In genomic region chr17:31489295-31490018, GRCh38 we compare ENCODE assay signal across 8 cellular contexts.
DNase-seq lines count a peak whose midpoint lies in the region; ATAC-seq and TF ChIP-seq lines count a peak whose summit lies in the region.
"Had no signal": no experiment of that assay in that cellular context is flagged by ENCODE, and none has a peak within 500 bp of the region (broad histone marks: within the 10 kb centered on the region; RNA-seq: fewer than 3 reads in every experiment).

No MANE protein-coding gene starts in this region.

- ATAC-seq in activated CD8-positive, alpha-beta T cell treated with anti-CD3 and anti-CD28 coated beads, Interleukin-2, amount 10 ng/mL, durations not matched to agents 7 days and 5 days, result no peak

- H3K27me3 ChIP-seq in spleen (replicated peaks in 1 of 7), result peaks cover 0 to 21% (median 3%) of the 10 kb centered on the region in 7 donors

- no peaks in the 10 kb centered on the region for H3K36me3 ChIP-seq in spleen

- intact Hi-C loops in spleen (cut with DNase I; ENCODE audit: low total_unique reads), result no loop called here

- H3K4me1 Mint-ChIP-seq in activated CD8-positive, alpha-beta T cell treated with anti-CD3 and anti-CD28 coated beads, Interleukin-2, amount 10 ng/mL, durations not matched to agents 7 days and 5 days (ENCODE audit: low read depth), result peaks cover 66% of the 10 kb centered on the region

- peak overlapping the region in 6 of 8 donors; percentile 89 to 94 (median 92) for H3K27ac ChIP-seq in spleen

- CTCF ChIA-PET in activated CD8-positive, alpha-beta T cell treated with anti-CD3 and anti-CD28 coated beads, Interleukin-2, amount 10 ng/mL, durations not matched to agents 7 days and 5 days (lab: Charles Lee), result interaction anchor here (2.0 to 3.5 kb wide), 2 partner anchors 11 to 20 kb away, joined by 7 to 45 read pairs; no protein-coding TSS in a partner anchor

- peak overlapping the region; percentile 98 for H3K27ac Mint-ChIP-seq in activated CD8-positive, alpha-beta T cell treated with anti-CD3 and anti-CD28 coated beads, Interleukin-2, amount 10 ng/mL, durations not matched to agents 7 days and 5 days

- H3K27me3 Mint-ChIP-seq in activated CD8-positive, alpha-beta T cell treated with anti-CD3 and anti-CD28 coated beads, Interleukin-2, amount 10 ng/mL, durations not matched to agents 7 days and 5 days (ENCODE audit: low read depth), result no peaks in the 10 kb centered on the region

- no peaks in the 10 kb centered on the region for H3K9me3 ChIP-seq in spleen

- H3K9me3 Mint-ChIP-seq in activated CD8-positive, alpha-beta T cell treated with anti-CD3 and anti-CD28 coated beads, Interleukin-2, amount 10 ng/mL, durations not matched to agents 7 days and 5 days (ENCODE audit: insufficient read depth), result no peaks in the 10 kb centered on the region

- DNase-seq in HuH-7 (ENCODE audit: low spot score), result peak; percentile 70
- DNase-seq in activated CD8-positive, alpha-beta T cell treated with anti-CD3 and anti-CD28 coated beads, Interleukin-2, amount 10 ng/mL, durations not matched to agents 7 days and 5 days, result peak; percentile 42
- DNase-seq in iPS-NIHi7 (ENCODE audit: extremely low spot score), result peak; percentile 81
- DNase-seq in spleen, result no peak
- DNase-seq in NCI-H2107 treated with DMSO at 0.1 percent for 48 hours (lab: John Stamatoyannopoulos, UW; ENCODE audit: unreplicated experiment), result no peak
- DNase-seq in NCI-H1930 (lab: John Stamatoyannopoulos, UW), result no peak
- DNase-seq in NCI-H748 (lab: John Stamatoyannopoulos, UW; ENCODE audit: unreplicated experiment), result no peak
- DNase-seq: NCI-H748 treated with DMSO at 0.1 percent for 48 hours had no signal

- 82 to 90% (median 88%) methylated on average over 15 to 16 of the region's 16 CpGs for WGBS in spleen, 5 donors

- TF ChIP-seq POLR2A in spleen (IDR thresholded peaks at IDR 0.05), result no peak

- TF ChIP-seq CTCF in spleen (IDR thresholded peaks at IDR 0.05 in 8 of 11, conservative IDR thresholded peaks at IDR 0.05 in 3 of 11), result no peak

- POLR2A ChIA-PET in activated CD8-positive, alpha-beta T cell treated with anti-CD3 and anti-CD28 coated beads, Interleukin-2, amount 10 ng/mL, durations not matched to agents 7 days and 5 days (lab: Charles Lee), result interaction anchor here (0.6 to 9.1 kb wide), 6 partner anchors 10 to 426 kb away, joined by 3 to 129 read pairs (median 6); no protein-coding TSS in a partner anchor

- peaks cover 50 to 76% (median 75%) of the 10 kb centered on the region in 6 donors for H3K4me1 ChIP-seq in spleen

- peaks cover 15% of the 10 kb centered on the region for H3K36me3 Mint-ChIP-seq in activated CD8-positive, alpha-beta T cell treated with anti-CD3 and anti-CD28 coated beads, Interleukin-2, amount 10 ng/mL, durations not matched to agents 7 days and 5 days (ENCODE audit: low read depth)

- peak overlapping the region; percentile 88 for H3K4me3 Mint-ChIP-seq in activated CD8-positive, alpha-beta T cell treated with anti-CD3 and anti-CD28 coated beads, Interleukin-2, amount 10 ng/mL, durations not matched to agents 7 days and 5 days

- peak overlapping the region in 7 of 8 donors; percentile 46 to 82 (median 67) for H3K4me3 ChIP-seq in spleen

Comparison
In these comparisons a context has a peak if more than half of its experiments do, and no peak if none do; other contexts are left out.
1. DNase-seq: peak in HuH-7 (single experiment), activated CD8-positive, alpha-beta T cell treated with anti-CD3 and anti-CD28 coated beads, Interleukin-2, amount 10 ng/mL, durations not matched to agents 7 days and 5 days (single experiment) and iPS-NIHi7 (single experiment); none in spleen (single experiment), NCI-H2107 treated with DMSO at 0.1 percent for 48 hours (single experiment), NCI-H1930 (0 of 2) and NCI-H748 (single experiment).